In the genomic region with DNA sequence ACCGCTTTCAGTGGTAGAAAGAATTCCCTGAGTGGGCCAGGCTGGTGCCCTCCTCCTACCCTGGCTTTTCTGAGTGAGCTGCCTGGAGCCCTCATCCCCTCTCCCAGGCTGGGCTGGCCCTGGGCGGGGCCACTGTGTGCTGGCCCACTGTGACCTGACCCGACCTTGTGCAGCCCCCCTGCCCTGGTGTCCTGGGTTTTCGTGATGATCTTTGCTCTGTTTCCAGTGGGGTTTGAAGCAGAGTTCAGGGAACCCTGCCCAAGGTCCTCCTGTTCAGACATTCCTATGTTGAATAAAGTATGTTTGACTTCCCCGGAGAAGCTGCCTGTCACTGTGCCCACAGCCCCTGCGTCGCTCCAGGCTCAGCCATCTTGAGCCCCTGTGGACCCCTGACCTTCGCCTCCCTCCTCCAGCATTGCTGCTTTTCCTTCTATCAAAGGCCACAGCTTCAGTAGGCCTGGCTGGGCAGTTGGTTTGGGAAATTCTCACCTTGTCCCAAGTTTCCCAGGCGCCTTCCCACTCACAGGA, we compare ENCODE assay signal across 1 cellular context.
A peak's percentile ranks its signal among the peaks of the same experiment; 100 is the strongest.
TF ChIP-seq lines count a peak whose summit lies in the region.

No MANE protein-coding gene starts in this region.

TF ChIP-seq in HepG2, 621 proteins besides CTCF, POLR2A, EP300 and RAD21 (continued from another document and continues in another):
- TF ChIP-seq MTA1 (CRISPR knock-in tag; IDR thresholded peaks at IDR 0.05; ENCODE audit: borderline replicate concordance) (peak; percentile 79; the same call in 1 of the 2 replicates), ZNF747 (CRISPR knock-in tag; IDR thresholded peaks at IDR 0.05; ENCODE audit: borderline replicate concordance) (no peak), MIER3 (CRISPR knock-in tag; IDR thresholded peaks at IDR 0.05; ENCODE audit: borderline replicate concordance) (no peak), CBFB (CRISPR knock-in tag; IDR thresholded peaks at IDR 0.05) (no peak), ZMYM4 (CRISPR knock-in tag; IDR thresholded peaks at IDR 0.05) (peak; percentile 59), SMYD3 (CRISPR knock-in tag; IDR thresholded peaks at IDR 0.05) (no peak), ZNF468 (CRISPR knock-in tag; IDR thresholded peaks at IDR 0.05) (no peak), ZNF136 (CRISPR knock-in tag; IDR thresholded peaks at IDR 0.05; ENCODE audit: low read depth) (no peak), CCDC6 (CRISPR knock-in tag; IDR thresholded peaks at IDR 0.05) (no peak), ZNF629 (CRISPR knock-in tag; conservative IDR thresholded peaks at IDR 0.05) (no peak), ZBTB3 (CRISPR knock-in tag; IDR thresholded peaks at IDR 0.05; ENCODE audit: borderline replicate concordance, low read depth) (peak; percentile 31; the same call in 1 of the 2 replicates), KDM6A (CRISPR knock-in tag; IDR thresholded peaks at IDR 0.05; ENCODE audit: low read depth) (no peak), ZNF562 (CRISPR knock-in tag; IDR thresholded peaks at IDR 0.05; ENCODE audit: borderline replicate concordance) (no peak), PHF5A (CRISPR knock-in tag; IDR thresholded peaks at IDR 0.05; ENCODE audit: low read depth, unreplicated experiment) (no peak), IRX3 (CRISPR knock-in tag; IDR thresholded peaks at IDR 0.05; ENCODE audit: borderline replicate concordance, low read depth) (no peak), SP140L (CRISPR knock-in tag; IDR thresholded peaks at IDR 0.05; ENCODE audit: borderline replicate concordance) (no peak), HNRNPUL1 (IDR thresholded peaks at IDR 0.05; ENCODE audit: low read depth, low read length) (no peak), FOXC1 (CRISPR knock-in tag; IDR thresholded peaks at IDR 0.05; ENCODE audit: borderline replicate concordance) (peak; percentile 36; the same call in 1 of the 2 replicates), RARA (CRISPR knock-in tag; IDR thresholded peaks at IDR 0.05) (peak; percentile 87), ZNF446 (CRISPR knock-in tag; IDR thresholded peaks at IDR 0.05) (0 out of 2 replicates have a peak, but pooled peaks have one; percentile 50), SUZ12 (IDR thresholded peaks at IDR 0.05; ENCODE audit: low read depth, low read length) (no peak), NONO (IDR thresholded peaks at IDR 0.05) (no peak), NONO (CRISPR knock-in tag; conservative IDR thresholded peaks at IDR 0.05) (0 out of 2 replicates have a peak, but pooled peaks have one; percentile 27), ERF (CRISPR knock-in tag; IDR thresholded peaks at IDR 0.05) (0 out of 2 replicates have a peak, but pooled peaks have one; percentile 20), MAF1 (CRISPR knock-in tag; IDR thresholded peaks at IDR 0.05; ENCODE audit: borderline replicate concordance) (no peak), ASH2L (IDR thresholded peaks at IDR 0.05; ENCODE audit: insufficient read length, low read depth, low read length) (peak; percentile 10), KDM4B (CRISPR knock-in tag; IDR thresholded peaks at IDR 0.05) (no peak), MED13 (CRISPR knock-in tag; IDR thresholded peaks at IDR 0.05) (no peak), BRCA1 (CRISPR knock-in tag; IDR thresholded peaks at IDR 0.05) (no peak), YY1 (IDR thresholded peaks at IDR 0.05; ENCODE audit: insufficient read depth, insufficient replicate concordance, low read depth, low read length) (peak; percentile 81), ZNF720 (CRISPR knock-in tag; IDR thresholded peaks at IDR 0.05) (no peak), NFYC (CRISPR knock-in tag; IDR thresholded peaks at IDR 0.05) (no peak), ARNTL (CRISPR knock-in tag; IDR thresholded peaks at IDR 0.05) (no peak)
- TF ChIP-seq, protein P1, sequence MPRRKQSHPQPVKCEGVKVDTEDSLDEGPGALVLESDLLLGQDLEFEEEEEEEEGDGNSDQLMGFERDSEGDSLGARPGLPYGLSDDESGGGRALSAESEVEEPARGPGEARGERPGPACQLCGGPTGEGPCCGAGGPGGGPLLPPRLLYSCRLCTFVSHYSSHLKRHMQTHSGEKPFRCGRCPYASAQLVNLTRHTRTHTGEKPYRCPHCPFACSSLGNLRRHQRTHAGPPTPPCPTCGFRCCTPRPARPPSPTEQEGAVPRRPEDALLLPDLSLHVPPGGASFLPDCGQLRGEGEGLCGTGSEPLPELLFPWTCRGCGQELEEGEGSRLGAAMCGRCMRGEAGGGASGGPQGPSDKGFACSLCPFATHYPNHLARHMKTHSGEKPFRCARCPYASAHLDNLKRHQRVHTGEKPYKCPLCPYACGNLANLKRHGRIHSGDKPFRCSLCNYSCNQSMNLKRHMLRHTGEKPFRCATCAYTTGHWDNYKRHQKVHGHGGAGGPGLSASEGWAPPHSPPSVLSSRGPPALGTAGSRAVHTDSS (CRISPR knock-in tag; conservative IDR thresholded peaks at IDR 0.05) = no peak
- TF ChIP-seq, protein P2, sequence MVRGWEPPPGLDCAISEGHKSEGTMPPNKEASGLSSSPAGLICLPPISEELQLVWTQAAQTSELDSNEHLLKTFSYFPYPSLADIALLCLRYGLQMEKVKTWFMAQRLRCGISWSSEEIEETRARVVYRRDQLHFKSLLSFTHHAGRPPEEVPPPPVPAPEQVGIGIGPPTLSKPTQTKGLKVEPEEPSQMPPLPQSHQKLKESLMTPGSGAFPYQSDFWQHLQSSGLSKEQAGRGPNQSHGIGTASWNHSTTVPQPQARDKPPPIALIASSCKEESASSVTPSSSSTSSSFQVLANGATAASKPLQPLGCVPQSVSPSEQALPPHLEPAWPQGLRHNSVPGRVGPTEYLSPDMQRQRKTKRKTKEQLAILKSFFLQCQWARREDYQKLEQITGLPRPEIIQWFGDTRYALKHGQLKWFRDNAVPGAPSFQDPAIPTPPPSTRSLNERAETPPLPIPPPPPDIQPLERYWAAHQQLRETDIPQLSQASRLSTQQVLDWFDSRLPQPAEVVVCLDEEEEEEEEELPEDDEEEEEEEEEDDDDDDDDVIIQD (CRISPR knock-in tag; IDR thresholded peaks at IDR 0.05; ENCODE audit: low read depth) = 0 out of 2 replicates have a peak, but pooled peaks have one; percentile 25
- TF ChIP-seq, protein P3, sequence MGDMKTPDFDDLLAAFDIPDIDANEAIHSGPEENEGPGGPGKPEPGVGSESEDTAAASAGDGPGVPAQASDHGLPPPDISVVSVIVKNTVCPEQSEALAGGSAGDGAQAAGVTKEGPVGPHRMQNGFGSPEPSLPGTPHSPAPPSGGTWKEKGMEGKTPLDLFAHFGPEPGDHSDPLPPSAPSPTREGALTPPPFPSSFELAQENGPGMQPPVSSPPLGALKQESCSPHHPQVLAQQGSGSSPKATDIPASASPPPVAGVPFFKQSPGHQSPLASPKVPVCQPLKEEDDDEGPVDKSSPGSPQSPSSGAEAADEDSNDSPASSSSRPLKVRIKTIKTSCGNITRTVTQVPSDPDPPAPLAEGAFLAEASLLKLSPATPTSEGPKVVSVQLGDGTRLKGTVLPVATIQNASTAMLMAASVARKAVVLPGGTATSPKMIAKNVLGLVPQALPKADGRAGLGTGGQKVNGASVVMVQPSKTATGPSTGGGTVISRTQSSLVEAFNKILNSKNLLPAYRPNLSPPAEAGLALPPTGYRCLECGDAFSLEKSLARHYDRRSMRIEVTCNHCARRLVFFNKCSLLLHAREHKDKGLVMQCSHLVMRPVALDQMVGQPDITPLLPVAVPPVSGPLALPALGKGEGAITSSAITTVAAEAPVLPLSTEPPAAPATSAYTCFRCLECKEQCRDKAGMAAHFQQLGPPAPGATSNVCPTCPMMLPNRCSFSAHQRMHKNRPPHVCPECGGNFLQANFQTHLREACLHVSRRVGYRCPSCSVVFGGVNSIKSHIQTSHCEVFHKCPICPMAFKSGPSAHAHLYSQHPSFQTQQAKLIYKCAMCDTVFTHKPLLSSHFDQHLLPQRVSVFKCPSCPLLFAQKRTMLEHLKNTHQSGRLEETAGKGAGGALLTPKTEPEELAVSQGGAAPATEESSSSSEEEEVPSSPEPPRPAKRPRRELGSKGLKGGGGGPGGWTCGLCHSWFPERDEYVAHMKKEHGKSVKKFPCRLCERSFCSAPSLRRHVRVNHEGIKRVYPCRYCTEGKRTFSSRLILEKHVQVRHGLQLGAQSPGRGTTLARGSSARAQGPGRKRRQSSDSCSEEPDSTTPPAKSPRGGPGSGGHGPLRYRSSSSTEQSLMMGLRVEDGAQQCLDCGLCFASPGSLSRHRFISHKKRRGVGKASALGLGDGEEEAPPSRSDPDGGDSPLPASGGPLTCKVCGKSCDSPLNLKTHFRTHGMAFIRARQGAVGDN (CRISPR knock-in tag; IDR thresholded peaks at IDR 0.05) = peak; percentile 64
- TF ChIP-seq, protein P4, sequence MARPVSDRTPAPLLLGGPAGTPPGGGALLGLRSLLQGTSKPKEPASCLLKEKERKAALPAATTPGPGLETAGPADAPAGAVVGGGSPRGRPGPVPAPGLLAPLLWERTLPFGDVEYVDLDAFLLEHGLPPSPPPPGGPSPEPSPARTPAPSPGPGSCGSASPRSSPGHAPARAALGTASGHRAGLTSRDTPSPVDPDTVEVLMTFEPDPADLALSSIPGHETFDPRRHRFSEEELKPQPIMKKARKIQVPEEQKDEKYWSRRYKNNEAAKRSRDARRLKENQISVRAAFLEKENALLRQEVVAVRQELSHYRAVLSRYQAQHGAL (CRISPR knock-in tag; IDR thresholded peaks at IDR 0.05; ENCODE audit: not compliant biosample characterization) = no peak
- TF ChIP-seq, protein P5, sequence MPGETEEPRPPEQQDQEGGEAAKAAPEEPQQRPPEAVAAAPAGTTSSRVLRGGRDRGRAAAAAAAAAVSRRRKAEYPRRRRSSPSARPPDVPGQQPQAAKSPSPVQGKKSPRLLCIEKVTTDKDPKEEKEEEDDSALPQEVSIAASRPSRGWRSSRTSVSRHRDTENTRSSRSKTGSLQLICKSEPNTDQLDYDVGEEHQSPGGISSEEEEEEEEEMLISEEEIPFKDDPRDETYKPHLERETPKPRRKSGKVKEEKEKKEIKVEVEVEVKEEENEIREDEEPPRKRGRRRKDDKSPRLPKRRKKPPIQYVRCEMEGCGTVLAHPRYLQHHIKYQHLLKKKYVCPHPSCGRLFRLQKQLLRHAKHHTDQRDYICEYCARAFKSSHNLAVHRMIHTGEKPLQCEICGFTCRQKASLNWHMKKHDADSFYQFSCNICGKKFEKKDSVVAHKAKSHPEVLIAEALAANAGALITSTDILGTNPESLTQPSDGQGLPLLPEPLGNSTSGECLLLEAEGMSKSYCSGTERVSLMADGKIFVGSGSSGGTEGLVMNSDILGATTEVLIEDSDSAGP (CRISPR knock-in tag; IDR thresholded peaks at IDR 0.05; ENCODE audit: borderline replicate concordance) = 0 out of 2 replicates have a peak, but pooled peaks have one; percentile 45
- TF ChIP-seq, protein P6, sequence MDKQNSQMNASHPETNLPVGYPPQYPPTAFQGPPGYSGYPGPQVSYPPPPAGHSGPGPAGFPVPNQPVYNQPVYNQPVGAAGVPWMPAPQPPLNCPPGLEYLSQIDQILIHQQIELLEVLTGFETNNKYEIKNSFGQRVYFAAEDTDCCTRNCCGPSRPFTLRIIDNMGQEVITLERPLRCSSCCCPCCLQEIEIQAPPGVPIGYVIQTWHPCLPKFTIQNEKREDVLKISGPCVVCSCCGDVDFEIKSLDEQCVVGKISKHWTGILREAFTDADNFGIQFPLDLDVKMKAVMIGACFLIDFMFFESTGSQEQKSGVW (CRISPR knock-in tag; IDR thresholded peaks at IDR 0.05; ENCODE audit: borderline replicate concordance) = no peak
- TF ChIP-seq, protein P7, sequence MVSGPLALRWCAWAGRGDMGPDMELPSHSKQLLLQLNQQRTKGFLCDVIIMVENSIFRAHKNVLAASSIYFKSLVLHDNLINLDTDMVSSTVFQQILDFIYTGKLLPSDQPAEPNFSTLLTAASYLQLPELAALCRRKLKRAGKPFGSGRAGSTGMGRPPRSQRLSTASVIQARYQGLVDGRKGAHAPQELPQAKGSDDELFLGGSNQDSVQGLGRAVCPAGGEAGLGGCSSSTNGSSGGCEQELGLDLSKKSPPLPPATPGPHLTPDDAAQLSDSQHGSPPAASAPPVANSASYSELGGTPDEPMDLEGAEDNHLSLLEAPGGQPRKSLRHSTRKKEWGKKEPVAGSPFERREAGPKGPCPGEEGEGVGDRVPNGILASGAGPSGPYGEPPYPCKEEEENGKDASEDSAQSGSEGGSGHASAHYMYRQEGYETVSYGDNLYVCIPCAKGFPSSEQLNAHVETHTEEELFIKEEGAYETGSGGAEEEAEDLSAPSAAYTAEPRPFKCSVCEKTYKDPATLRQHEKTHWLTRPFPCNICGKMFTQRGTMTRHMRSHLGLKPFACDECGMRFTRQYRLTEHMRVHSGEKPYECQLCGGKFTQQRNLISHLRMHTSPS (CRISPR knock-in tag; IDR thresholded peaks at IDR 0.05; ENCODE audit: low read depth) = 0 out of 2 replicates have a peak, but pooled peaks have one; percentile 4
- TF ChIP-seq, protein P8, sequence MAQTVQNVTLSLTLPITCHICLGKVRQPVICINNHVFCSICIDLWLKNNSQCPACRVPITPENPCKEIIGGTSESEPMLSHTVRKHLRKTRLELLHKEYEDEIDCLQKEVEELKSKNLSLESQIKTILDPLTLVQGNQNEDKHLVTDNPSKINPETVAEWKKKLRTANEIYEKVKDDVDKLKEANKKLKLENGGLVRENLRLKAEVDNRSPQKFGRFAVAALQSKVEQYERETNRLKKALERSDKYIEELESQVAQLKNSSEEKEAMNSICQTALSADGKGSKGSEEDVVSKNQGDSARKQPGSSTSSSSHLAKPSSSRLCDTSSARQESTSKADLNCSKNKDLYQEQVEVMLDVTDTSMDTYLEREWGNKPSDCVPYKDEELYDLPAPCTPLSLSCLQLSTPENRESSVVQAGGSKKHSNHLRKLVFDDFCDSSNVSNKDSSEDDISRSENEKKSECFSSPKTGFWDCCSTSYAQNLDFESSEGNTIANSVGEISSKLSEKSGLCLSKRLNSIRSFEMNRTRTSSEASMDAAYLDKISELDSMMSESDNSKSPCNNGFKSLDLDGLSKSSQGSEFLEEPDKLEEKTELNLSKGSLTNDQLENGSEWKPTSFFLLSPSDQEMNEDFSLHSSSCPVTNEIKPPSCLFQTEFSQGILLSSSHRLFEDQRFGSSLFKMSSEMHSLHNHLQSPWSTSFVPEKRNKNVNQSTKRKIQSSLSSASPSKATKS (CRISPR knock-in tag; IDR thresholded peaks at IDR 0.05) = no peak
- TF ChIP-seq, protein P9, sequence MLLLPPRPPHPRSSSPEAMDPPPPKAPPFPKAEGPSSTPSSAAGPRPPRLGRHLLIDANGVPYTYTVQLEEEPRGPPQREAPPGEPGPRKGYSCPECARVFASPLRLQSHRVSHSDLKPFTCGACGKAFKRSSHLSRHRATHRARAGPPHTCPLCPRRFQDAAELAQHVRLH (CRISPR knock-in tag; IDR thresholded peaks at IDR 0.05; ENCODE audit: borderline replicate concordance, low read depth) = no peak; the same call in 1 of the 2 replicates
- TF ChIP-seq, protein P10, sequence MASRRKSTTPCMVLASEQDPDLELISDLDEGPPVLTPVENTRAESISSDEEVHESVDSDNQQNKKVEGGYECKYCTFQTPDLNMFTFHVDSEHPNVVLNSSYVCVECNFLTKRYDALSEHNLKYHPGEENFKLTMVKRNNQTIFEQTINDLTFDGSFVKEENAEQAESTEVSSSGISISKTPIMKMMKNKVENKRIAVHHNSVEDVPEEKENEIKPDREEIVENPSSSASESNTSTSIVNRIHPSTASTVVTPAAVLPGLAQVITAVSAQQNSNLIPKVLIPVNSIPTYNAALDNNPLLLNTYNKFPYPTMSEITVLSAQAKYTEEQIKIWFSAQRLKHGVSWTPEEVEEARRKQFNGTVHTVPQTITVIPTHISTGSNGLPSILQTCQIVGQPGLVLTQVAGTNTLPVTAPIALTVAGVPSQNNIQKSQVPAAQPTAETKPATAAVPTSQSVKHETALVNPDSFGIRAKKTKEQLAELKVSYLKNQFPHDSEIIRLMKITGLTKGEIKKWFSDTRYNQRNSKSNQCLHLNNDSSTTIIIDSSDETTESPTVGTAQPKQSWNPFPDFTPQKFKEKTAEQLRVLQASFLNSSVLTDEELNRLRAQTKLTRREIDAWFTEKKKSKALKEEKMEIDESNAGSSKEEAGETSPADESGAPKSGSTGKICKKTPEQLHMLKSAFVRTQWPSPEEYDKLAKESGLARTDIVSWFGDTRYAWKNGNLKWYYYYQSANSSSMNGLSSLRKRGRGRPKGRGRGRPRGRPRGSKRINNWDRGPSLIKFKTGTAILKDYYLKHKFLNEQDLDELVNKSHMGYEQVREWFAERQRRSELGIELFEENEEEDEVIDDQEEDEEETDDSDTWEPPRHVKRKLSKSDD (CRISPR knock-in tag; IDR thresholded peaks at IDR 0.05; ENCODE audit: low read depth) = peak; percentile 43; the same call in 1 of the 2 replicates
